ENCODE assay signal across 22 cellular contexts in genomic region chr9:112618385-112619001, GRCh38.
"Had no signal": no experiment of that assay in that cellular context is flagged by ENCODE, and none has a peak within 500 bp of the region (broad histone marks: within the 10 kb centered on the region; RNA-seq: fewer than 3 reads in every experiment).

No MANE protein-coding gene starts in this region.

- H3K4me3 ChIP-seq: colonic mucosa, lung, mucosa of descending colon, prostate gland, sigmoid colon, testis, tibial artery had no signal

- ATAC-seq: left ventricle myocardium superior; mucosa of descending colon; right cardiac atrium; stimulated activated memory B cell treated with anti-CD40 and anti-IgM and Interleukin-4, amounts not matched to agents 10 μg/mL and 1 μg/mL and 100 μg/mL, for 72 hours; stimulated activated naive CD8-positive, alpha-beta T cell treated with anti-CD3 and anti-CD28 coated beads, Interleukin-15, Interleukin-2, amounts not matched to agents 100 U/mL and 50 U/mL, for 24 hours had no signal

- H3K27ac Mint-ChIP-seq: dendritic cell treated with granulocyte-macrophage colony-stimulating factor and Interleukin-4, amounts not matched to agents 40 ng/mL and 50 ng/mL, for 4 days; memory B cell; naive B cell; natural killer cell treated with Interleukin-12 subunit alpha and Interleukin-12 subunit beta and Interleukin-15 and Interleukin-18, amount 100 ng/mL, for 72 hours; stimulated activated memory B cell treated with anti-CD40 and anti-IgM and Interleukin-4, amounts not matched to agents 10 μg/mL and 1 μg/mL and 100 μg/mL, for 72 hours; type B pancreatic cell had no signal

- H3K4me1 ChIP-seq: colonic mucosa, prostate gland, sigmoid colon, testis, tibial artery had no signal

- H3K36me3 Mint-ChIP-seq: memory B cell; natural killer cell treated with Interleukin-12 subunit alpha and Interleukin-12 subunit beta and Interleukin-15 and Interleukin-18, amount 100 ng/mL, for 72 hours had no signal

- H3K27me3 ChIP-seq: colonic mucosa, sigmoid colon, testis, tibial artery had no signal

- H3K27me3 Mint-ChIP-seq: dendritic cell treated with granulocyte-macrophage colony-stimulating factor and Interleukin-4, amounts not matched to agents 40 ng/mL and 50 ng/mL, for 4 days; memory B cell; naive B cell; natural killer cell treated with Interleukin-12 subunit alpha and Interleukin-12 subunit beta and Interleukin-15 and Interleukin-18, amount 100 ng/mL, for 72 hours; stimulated activated memory B cell treated with anti-CD40 and anti-IgM and Interleukin-4, amounts not matched to agents 10 μg/mL and 1 μg/mL and 100 μg/mL, for 72 hours; type B pancreatic cell had no signal

- H3K9me3 ChIP-seq: colonic mucosa, mucosa of descending colon, prostate gland, sigmoid colon, testis, tibial artery had no signal

- H3K36me3 ChIP-seq: colonic mucosa, prostate gland, sigmoid colon had no signal

- DNase-seq: colonic mucosa; effector memory CD4-positive, alpha-beta T cell; hypothalamus; left ventricle myocardium superior; mucosa of descending colon; naive B cell; nucleus accumbens; sigmoid colon; stimulated activated CD4-positive, alpha-beta T cell treated with anti-CD3 and anti-CD28 coated beads, Interleukin-2, amount 100 ng/mL, for 24 hours; stimulated activated CD4-positive, alpha-beta T cell treated with anti-CD3 and anti-CD28 coated beads, Interleukin-4, amount 100 ng/mL, for 4 hours; stimulated activated naive CD8-positive, alpha-beta T cell treated with anti-CD3 and anti-CD28 coated beads, Interleukin-15, Interleukin-2, amounts not matched to agents 100 U/mL and 50 U/mL, for 24 hours; testis; tibial artery had no signal

- H3K4me1 Mint-ChIP-seq: neural crest cell had no signal

- H3K4me3 Mint-ChIP-seq: dendritic cell treated with granulocyte-macrophage colony-stimulating factor and Interleukin-4, amounts not matched to agents 40 ng/mL and 50 ng/mL, for 4 days; memory B cell; naive B cell; natural killer cell treated with Interleukin-12 subunit alpha and Interleukin-12 subunit beta and Interleukin-15 and Interleukin-18, amount 100 ng/mL, for 72 hours; neural crest cell; stimulated activated memory B cell treated with anti-CD40 and anti-IgM and Interleukin-4, amounts not matched to agents 10 μg/mL and 1 μg/mL and 100 μg/mL, for 72 hours; type B pancreatic cell had no signal

- H3K27ac ChIP-seq: colonic mucosa, prostate gland, sigmoid colon, testis, tibial artery had no signal

- H3K9me3 Mint-ChIP-seq: dendritic cell treated with granulocyte-macrophage colony-stimulating factor and Interleukin-4, amounts not matched to agents 40 ng/mL and 50 ng/mL, for 4 days; memory B cell; naive B cell; natural killer cell treated with Interleukin-12 subunit alpha and Interleukin-12 subunit beta and Interleukin-15 and Interleukin-18, amount 100 ng/mL, for 72 hours; neural crest cell; stimulated activated memory B cell treated with anti-CD40 and anti-IgM and Interleukin-4, amounts not matched to agents 10 μg/mL and 1 μg/mL and 100 μg/mL, for 72 hours; type B pancreatic cell had no signal
